ENCODE assay signal across 9 cellular contexts in the genomic region with DNA sequence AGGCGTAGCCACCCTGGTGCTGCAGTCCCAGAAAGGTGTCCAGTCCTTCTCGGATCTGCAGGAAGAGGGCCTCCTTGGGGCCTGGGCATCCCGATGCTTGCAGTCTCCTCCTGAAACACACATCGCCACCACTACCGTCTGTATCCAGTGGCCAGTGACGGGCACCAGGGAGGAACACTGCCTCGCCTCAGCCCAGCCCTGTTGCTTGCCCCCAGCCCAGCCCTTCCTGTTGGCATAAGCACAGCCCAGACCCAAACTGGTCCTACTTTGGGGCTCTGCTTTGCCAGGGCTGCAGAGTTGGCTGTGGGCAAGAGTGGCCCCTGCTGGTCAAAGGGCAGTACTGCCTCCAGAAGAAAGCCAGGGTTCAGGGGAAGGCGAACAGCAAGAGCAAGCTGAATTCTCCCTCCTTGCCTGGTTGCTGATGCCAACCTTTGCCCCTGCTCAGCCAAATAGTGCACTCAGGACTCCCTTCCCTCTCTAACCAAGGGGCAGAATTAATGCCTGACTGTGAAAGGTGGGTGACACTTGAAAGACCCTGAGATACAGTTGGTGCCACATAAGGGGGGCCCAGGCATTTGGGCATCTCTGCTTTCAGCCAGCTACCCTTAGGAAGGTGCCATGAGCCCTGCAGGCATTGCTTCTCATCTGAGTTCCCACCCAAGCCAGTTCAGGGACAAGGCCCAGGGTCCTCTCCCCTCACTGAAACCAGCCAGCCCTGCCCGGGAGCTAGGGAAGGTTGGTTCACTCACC. TPM values are rescaled to one million over a fixed set of nuclear protein-coding genes. Genes with fewer than 3 reads are reported as not detected.
DNase-seq lines count a peak whose midpoint lies in the region; ATAC-seq and TF ChIP-seq lines count a peak whose summit lies in the region.
"Had no signal": no experiment of that assay in that cellular context is flagged by ENCODE, and none has a peak within 500 bp of the region (broad histone marks: within the 10 kb centered on the region; RNA-seq: fewer than 3 reads in every experiment).

No MANE protein-coding gene starts in this region.

- peak; percentile 96 for TF ChIP-seq CTCF in endodermal cell (conservative IDR thresholded peaks at IDR 0.05)

- H3K36me3 ChIP-seq in endodermal cell (ENCODE audit: control insufficient read depth, insufficient read depth, low read length) = no peaks in the 10 kb centered on the region

- H3K27me3 Mint-ChIP-seq in endodermal cell (ENCODE audit: insufficient read depth) = peaks cover under 1% of the 10 kb centered on the region

- H3K36me3 Mint-ChIP-seq in endodermal cell (ENCODE audit: low read depth) = no peaks in the 10 kb centered on the region

- peaks cover 9% of the 10 kb centered on the region for H3K9me3 Mint-ChIP-seq in endodermal cell

- in situ Hi-C loops in G401 (cut with HindIII; ENCODE audit: low sequenced_read_pairs) = no loop called here

- no peaks in the 10 kb centered on the region for H3K27me3 ChIP-seq in endodermal cell (ENCODE audit: control insufficient read depth, insufficient read depth, low read length, poor library complexity, severe bottlenecking)

- no peaks in the 10 kb centered on the region for H3K4me1 ChIP-seq in endodermal cell (ENCODE audit: control insufficient read depth, insufficient read depth, low read length)

- H3K9ac ChIP-seq in endodermal cell (ENCODE audit: extremely low read depth, low read length, poor library complexity, severe bottlenecking) = no peak overlapping the region

- no peak overlapping the region for H3K27ac ChIP-seq in endodermal cell (ENCODE audit: low read depth, low read length)

- H3K4me1 Mint-ChIP-seq in endodermal cell = peaks cover 1% of the 10 kb centered on the region

- peak; percentile 78 for ATAC-seq in HG03159 (IDR thresholded peaks at IDR 0.05; ENCODE audit: unreplicated experiment)

- H3K9me3 ChIP-seq in endodermal cell (ENCODE audit: control insufficient read depth, low read length) = no peaks in the 10 kb centered on the region

- DNase-seq in G401 (ENCODE audit: low spot score) (peak; percentile 90), NCI-H82 (lab: John Stamatoyannopoulos, UW) (peak; percentile 81), endodermal cell (peak; percentile 95), midbrain (lab: John Stamatoyannopoulos, UW) (peak; percentile 84), 8988T (no peak)
- DNase-seq in activated CD8-positive, alpha-beta memory T cell treated with anti-CD3 and anti-CD28 coated beads for 1 hour (ENCODE audit: extremely low read depth in 1 of 2, low read depth in 1 of 2) = peak; percentile 48 to 58
- peak; percentile 55 for DNase-seq in stimulated activated CD8-positive, alpha-beta memory T cell treated with anti-CD3 and anti-CD28 coated beads, Interleukin-15, amount 100 ng/mL, for 24 hours (ENCODE audit: low read depth)

- 62 to 100% methylated on average over 2 to 9 of the region's 9 CpGs for WGBS in endodermal cell (ENCODE audit: insufficient coverage in 1 of 2, insufficient read length in 1 of 2), 2 experiments

- H3K27ac Mint-ChIP-seq in endodermal cell = no peak overlapping the region

- no peak overlapping the region for H3K4me3 Mint-ChIP-seq in endodermal cell

- no peak overlapping the region for H3K4me3 ChIP-seq in endodermal cell (ENCODE audit: low read length)

RNA-seq across cellular contexts. Expression of gene ARHGEF2, which starts 11.1 kb away (rescaled TPM):
- total RNA-seq in G401 (2014; rRNA removed; shearing (Covaris generic)) = 20.3 and 35.9 TPM in 2 replicates
- total RNA-seq in endodermal cell = 100 to 1,000 TPM; 134 to 147 TPM
- 80.1 TPM for polyA plus RNA-seq in endodermal cell (2013, experiment 1 of 2)
- polyA plus RNA-seq in endodermal cell (2013, experiment 2 of 2) = 71.9 TPM

RNA-seq across cellular contexts. Expression of gene SSR2, which starts 31.3 kb away (rescaled TPM):
- total RNA-seq in G401 (2014; rRNA removed; shearing (Covaris generic)) = 257 and 273 TPM in 2 replicates
- 100 to 1,000 TPM; 193 TPM for total RNA-seq in endodermal cell
- polyA plus RNA-seq in endodermal cell (2013, experiment 1 of 2) = 299 TPM
- 274 TPM for polyA plus RNA-seq in endodermal cell (2013, experiment 2 of 2)

RNA-seq across cellular contexts. Expression of gene RXFP4, which starts 48.0 kb away (rescaled TPM):
- not detected in 2 replicates for total RNA-seq in G401 (2014; rRNA removed; shearing (Covaris generic))
- not detected for total RNA-seq in endodermal cell
- not detected for polyA plus RNA-seq in endodermal cell (2013, experiment 1 of 2)
- polyA plus RNA-seq in endodermal cell (2013, experiment 2 of 2) = not detected
- total RNA-seq: frontal cortex had no signal

RNA-seq across cellular contexts. Expression of gene KHDC4, which starts 55.2 kb away (rescaled TPM):
- total RNA-seq in G401 (2014; rRNA removed; shearing (Covaris generic)) = 30.0 and 52.6 TPM in 2 replicates
- total RNA-seq in endodermal cell = 10 to 100 TPM; 67.7 to 76.2 TPM
- polyA plus RNA-seq in endodermal cell (2013, experiment 1 of 2) = 46.7 TPM
- polyA plus RNA-seq in endodermal cell (2013, experiment 2 of 2) = 39.0 TPM
